Comparison of ENCODE assay signal across 6 cellular contexts in the genomic region with DNA sequence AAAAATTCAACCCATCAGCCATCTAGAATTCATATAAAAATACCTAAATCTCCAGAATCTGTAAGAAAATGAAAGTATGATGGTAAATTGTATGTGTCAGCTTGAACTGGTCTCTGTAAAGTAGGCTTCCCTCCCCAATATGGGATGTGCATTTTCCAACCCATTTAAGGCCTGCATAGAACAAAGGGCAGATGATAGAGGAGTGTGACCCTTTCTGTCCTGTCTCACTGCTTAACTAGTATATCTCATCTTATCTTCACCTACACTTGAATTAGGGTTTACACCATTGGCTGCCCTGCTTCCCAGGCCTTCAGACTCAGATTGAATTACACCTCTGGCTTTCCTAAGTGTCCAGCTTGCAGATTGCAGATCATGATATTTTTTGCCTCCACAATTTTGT. TPM values are rescaled to one million over a fixed set of nuclear protein-coding genes. Genes with fewer than 3 reads are reported as not detected.
"Had no signal": no experiment of that assay in that cellular context is flagged by ENCODE, and none has a peak within 500 bp of the region (broad histone marks: within the 10 kb centered on the region; RNA-seq: fewer than 3 reads in every experiment).

No MANE protein-coding gene starts in this region.

RNA-seq across cellular contexts. Expression of gene TRIM77, which starts 40.7 kb away (rescaled TPM):
- total RNA-seq: HepG2, HT-29, HT1080, IMR-90, K562 had no signal
- polyA plus RNA-seq: HepG2, IgD-negative memory B cell, IMR-90, K562 had no signal

RNA-seq across cellular contexts. Expression of gene TRIM49, which starts 57.6 kb away (rescaled TPM):
- total RNA-seq: HepG2, HT-29, HT1080, IMR-90, K562 had no signal
- polyA plus RNA-seq: HepG2, IgD-negative memory B cell, IMR-90, K562 had no signal
